11 cellular contexts compared by ENCODE assay signal in the genomic region with DNA sequence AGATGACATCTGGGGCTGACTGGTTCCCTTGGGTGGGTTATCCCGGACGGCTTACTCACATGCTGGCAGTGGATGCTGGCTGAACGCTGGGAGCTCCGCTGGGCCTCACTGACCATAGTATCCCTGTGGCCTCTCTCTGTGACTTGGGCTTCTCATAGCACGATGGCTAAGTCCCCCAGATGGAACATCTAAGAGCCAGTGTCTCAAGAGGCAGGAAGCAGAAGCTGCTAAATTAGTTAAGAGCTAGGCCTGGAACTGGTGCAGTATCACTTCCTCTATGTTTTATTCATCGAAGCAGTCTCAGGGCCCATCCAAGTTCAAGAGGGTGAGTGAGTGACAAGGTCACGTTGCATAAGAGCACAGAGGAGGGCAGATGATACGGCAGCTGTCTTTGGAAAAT.
DNase-seq lines count a peak whose midpoint lies in the region; ATAC-seq, FAIRE-seq and TF ChIP-seq lines count a peak whose summit lies in the region.
"Had no signal": no experiment of that assay in that cellular context is flagged by ENCODE, and none has a peak within 500 bp of the region (broad histone marks: within the 10 kb centered on the region; RNA-seq: fewer than 3 reads in every experiment).

No MANE protein-coding gene starts in this region.

- no peaks in the 10 kb centered on the region for H3K9me3 ChIP-seq in CD4-positive, alpha-beta memory T cell (ENCODE audit: control insufficient read depth in 1 of 2, low read length in 2 of 2)

- no peaks in the 10 kb centered on the region for H3K27me3 ChIP-seq in CD4-positive, alpha-beta memory T cell (ENCODE audit: insufficient read depth, low read length)

- DNase-seq in GM12892 (ENCODE audit: insufficient read length) (peak; percentile 5), germinal center (ENCODE audit: low spot score) (peak; percentile 18), NCI-H1436 (lab: John Stamatoyannopoulos, UW) (no peak), H4 (ENCODE audit: low spot score) (no peak), hepatic stellate cell (ENCODE audit: low spot score) (no peak)
- no peak for DNase-seq in CD4-positive, alpha-beta memory T cell
- DNase-seq: COR-L47 had no signal

- no peaks in the 10 kb centered on the region for H3K9me3 Mint-ChIP-seq in CD4-positive, alpha-beta memory T cell
- H3K9me3 Mint-ChIP-seq: nephron had no signal

- no peaks in the 10 kb centered on the region for H3K36me3 Mint-ChIP-seq in CD4-positive, alpha-beta memory T cell

- H3K4me1 ChIP-seq in CD4-positive, alpha-beta memory T cell (ENCODE audit: insufficient read depth, low read length): no peaks in the 10 kb centered on the region

- H3K36me3 ChIP-seq in CD4-positive, alpha-beta memory T cell (ENCODE audit: insufficient read depth, low read length): no peaks in the 10 kb centered on the region

- peak; percentile 94 for ATAC-seq in GM21515 (IDR thresholded peaks at IDR 0.05; ENCODE audit: unreplicated experiment)
- ATAC-seq in HG03378 (IDR thresholded peaks at IDR 0.05; ENCODE audit: unreplicated experiment): peak; percentile 89
- ATAC-seq: SK-N-SH treated with all-trans-retinoic acid at 6 μM for 48 hours had no signal

- no peak overlapping the region for H3K27ac ChIP-seq in CD4-positive, alpha-beta memory T cell (ENCODE audit: low read depth, low read length)

- peak; percentile 81 for FAIRE-seq in GM12892 (lab: Jason Lieb, UNC)

- H3K4me3 Mint-ChIP-seq in CD4-positive, alpha-beta memory T cell: no peak overlapping the region
- H3K4me3 Mint-ChIP-seq: nephron had no signal

- peaks cover 0 to 2% of the 10 kb centered on the region in 2 donors for H3K27me3 Mint-ChIP-seq in CD4-positive, alpha-beta memory T cell

- no peak for TF ChIP-seq POLR2A in GM12892 (IDR thresholded peaks at IDR 0.05; ENCODE audit: low read depth, low read length)

- POLR2A ChIA-PET in CD4-positive, alpha-beta memory T cell (lab: Charles Lee; ENCODE audit: partially characterized antibody): no interaction called here

- H3K27ac Mint-ChIP-seq in CD4-positive, alpha-beta memory T cell: no peak overlapping the region
- H3K27ac Mint-ChIP-seq: nephron had no signal

- CTCF ChIA-PET in CD4-positive, alpha-beta memory T cell (lab: Charles Lee; ENCODE audit: partially characterized antibody): interaction anchor here (1.6 kb wide), 1 partner anchor 10 kb away, joined by 8 read pairs; no protein-coding TSS in a partner anchor

- H3K4me1 Mint-ChIP-seq in CD4-positive, alpha-beta memory T cell: no peaks in the 10 kb centered on the region
- H3K4me1 Mint-ChIP-seq: nephron had no signal

- intact Hi-C loops in CD4-positive, alpha-beta memory T cell (cut with micrococcal nuclease): no loop called here

- H3K4me3 ChIP-seq in CD4-positive, alpha-beta memory T cell (ENCODE audit: low read length in 2 of 2): no peak overlapping the region

Comparison
In these comparisons a context has a peak if more than half of its experiments do, and no peak if none do; other contexts are left out.
1. DNase-seq: peak in GM12892 (single experiment) and germinal center (single experiment); none in CD4-positive, alpha-beta memory T cell (0 of 5), NCI-H1436 (single experiment), H4 (single experiment) and hepatic stellate cell (single experiment).